ENCODE assay signal across 13 cellular contexts in genomic region chr12:1013618-1014489, GRCh38. TPM values are rescaled to one million over a fixed set of nuclear protein-coding genes. Genes with fewer than 3 reads are reported as not detected.
DNase-seq lines count a peak whose midpoint lies in the region; ATAC-seq and TF ChIP-seq lines count a peak whose summit lies in the region.
"Had no signal": no experiment of that assay in that cellular context is flagged by ENCODE, and none has a peak within 500 bp of the region (broad histone marks: within the 10 kb centered on the region; RNA-seq: fewer than 3 reads in every experiment).

No MANE protein-coding gene starts in this region.

- H3K36me3 ChIP-seq in endodermal cell (ENCODE audit: control insufficient read depth, insufficient read depth, low read length), result peaks cover 5% of the 10 kb centered on the region
- H3K36me3 ChIP-seq: upper lobe of right lung had no signal

- H3K27me3 Mint-ChIP-seq in endodermal cell (ENCODE audit: insufficient read depth), result no peaks in the 10 kb centered on the region
- no peaks in the 10 kb centered on the region for H3K27me3 Mint-ChIP-seq in activated CD8-positive, alpha-beta memory T cell treated with anti-CD3 and anti-CD28 coated beads, Interleukin-2, amount 10 ng/mL, durations not matched to agents 7 days and 5 days
- H3K27me3 Mint-ChIP-seq: naive B cell had no signal

- H3K9me3 Mint-ChIP-seq in endodermal cell, result peaks cover 2% of the 10 kb centered on the region
- no peaks in the 10 kb centered on the region for H3K9me3 Mint-ChIP-seq in activated CD8-positive, alpha-beta memory T cell treated with anti-CD3 and anti-CD28 coated beads, Interleukin-2, amount 10 ng/mL, durations not matched to agents 7 days and 5 days (ENCODE audit: low read depth)
- H3K9me3 Mint-ChIP-seq: activated T-helper 2 cell treated with anti-CD3 and anti-CD28 coated beads, Interferon-gamma antibody, Interleukin-2, Interleukin-4, amounts not matched to agents 10 μg/mL and 5 μg/mL and 100 μg/mL, durations not matched to agents 14 hours and 24 hours and 36 hours; naive B cell had no signal

- CTCF ChIA-PET in activated CD8-positive, alpha-beta memory T cell treated with anti-CD3 and anti-CD28 coated beads, Interleukin-2, amount 10 ng/mL, durations not matched to agents 7 days and 5 days (lab: Charles Lee), result no interaction called here

- no peaks in the 10 kb centered on the region for H3K4me1 ChIP-seq in endodermal cell (ENCODE audit: control insufficient read depth, insufficient read depth, low read length)
- H3K4me1 ChIP-seq: upper lobe of right lung had no signal

- H3K4me3 ChIP-seq in endodermal cell (ENCODE audit: low read length), result no peak overlapping the region
- H3K4me3 ChIP-seq: heart left ventricle, upper lobe of right lung had no signal

- WGBS in endodermal cell (ENCODE audit: insufficient coverage in 1 of 2, insufficient read length in 1 of 2), 2 experiments, result 93 to 97% methylated on average over 3 to 10 of the region's 10 CpGs

- no peak overlapping the region for H3K27ac ChIP-seq in endodermal cell (ENCODE audit: low read depth, low read length)
- H3K27ac ChIP-seq: upper lobe of right lung had no signal

- no peaks in the 10 kb centered on the region for H3K9me3 ChIP-seq in endodermal cell (ENCODE audit: control insufficient read depth, low read length)
- H3K9me3 ChIP-seq: heart left ventricle, upper lobe of right lung had no signal

- H3K36me3 Mint-ChIP-seq in endodermal cell (ENCODE audit: low read depth), result peaks cover 24% of the 10 kb centered on the region
- H3K36me3 Mint-ChIP-seq in activated CD8-positive, alpha-beta memory T cell treated with anti-CD3 and anti-CD28 coated beads, Interleukin-2, amount 10 ng/mL, durations not matched to agents 7 days and 5 days, result no peaks in the 10 kb centered on the region

- DNase-seq in EL (peak; percentile 85), NCI-H460 (ENCODE audit: extremely low read depth, low read depth) (peak; percentile 76), endodermal cell (no peak), non-pigmented ciliary epithelial cell (ENCODE audit: low read depth) (peak; percentile 55), NCI-H146 treated with DMSO at 0.1 percent for 48 hours (lab: John Stamatoyannopoulos, UW; ENCODE audit: unreplicated experiment) (no peak), NCI-H526 (lab: John Stamatoyannopoulos, UW) (no peak)
- DNase-seq in activated CD8-positive, alpha-beta memory T cell treated with anti-CD3 and anti-CD28 coated beads, Interleukin-2, amount 10 ng/mL, durations not matched to agents 7 days and 5 days, result no peak
- DNase-seq: heart left ventricle, naive B cell, NCI-H2107, upper lobe of right lung had no signal

- H3K4me1 Mint-ChIP-seq in endodermal cell, result no peaks in the 10 kb centered on the region
- H3K4me1 Mint-ChIP-seq in activated CD8-positive, alpha-beta memory T cell treated with anti-CD3 and anti-CD28 coated beads, Interleukin-2, amount 10 ng/mL, durations not matched to agents 7 days and 5 days, result no peaks in the 10 kb centered on the region

- no peak for TF ChIP-seq CTCF in endodermal cell (conservative IDR thresholded peaks at IDR 0.05)

- no peak overlapping the region for H3K4me3 Mint-ChIP-seq in endodermal cell
- no peak overlapping the region for H3K4me3 Mint-ChIP-seq in activated CD8-positive, alpha-beta memory T cell treated with anti-CD3 and anti-CD28 coated beads, Interleukin-2, amount 10 ng/mL, durations not matched to agents 7 days and 5 days
- H3K4me3 Mint-ChIP-seq: naive B cell had no signal

- no peak overlapping the region for H3K9ac ChIP-seq in endodermal cell (ENCODE audit: extremely low read depth, low read length, poor library complexity, severe bottlenecking)

- H3K27me3 ChIP-seq in endodermal cell (ENCODE audit: control insufficient read depth, insufficient read depth, low read length, poor library complexity, severe bottlenecking), result no peaks in the 10 kb centered on the region
- H3K27me3 ChIP-seq: heart left ventricle, upper lobe of right lung had no signal

- ATAC-seq in activated CD8-positive, alpha-beta memory T cell treated with anti-CD3 and anti-CD28 coated beads, Interleukin-2, amount 10 ng/mL, durations not matched to agents 7 days and 5 days, result no peak
- ATAC-seq in GM18519 (IDR thresholded peaks at IDR 0.05; ENCODE audit: low FRiP score, unreplicated experiment), result no peak
- ATAC-seq: upper lobe of right lung had no signal

- H3K27ac Mint-ChIP-seq in endodermal cell, result peak overlapping the region; percentile 20
- no peak overlapping the region for H3K27ac Mint-ChIP-seq in activated CD8-positive, alpha-beta memory T cell treated with anti-CD3 and anti-CD28 coated beads, Interleukin-2, amount 10 ng/mL, durations not matched to agents 7 days and 5 days
- H3K27ac Mint-ChIP-seq: activated T-helper 2 cell treated with anti-CD3 and anti-CD28 coated beads, Interferon-gamma antibody, Interleukin-2, Interleukin-4, amounts not matched to agents 10 μg/mL and 5 μg/mL and 100 μg/mL, durations not matched to agents 14 hours and 24 hours and 36 hours had no signal

RNA-seq across cellular contexts. Expression of gene ERC1, which starts 22.8 kb away (rescaled TPM):
- total RNA-seq in NCI-H460 (2014; rRNA removed; shearing (Covaris generic)), result 12.5 and 12.7 TPM in 2 replicates
- polyA plus RNA-seq in NCI-H460 (2014; cell fraction: nucleus; rRNA removed), result 1.3 and 2.7 TPM in 2 replicates
- total RNA-seq in endodermal cell, result 100 to 1,000 TPM in 1 of 2 donors, 10 to 100 TPM in 1; 60.6 to 159 TPM
- 14.1 TPM for polyA plus RNA-seq in endodermal cell (2013, experiment 1 of 2)
- 14.7 TPM for polyA plus RNA-seq in endodermal cell (2013, experiment 2 of 2)
- total RNA-seq in activated CD8-positive, alpha-beta memory T cell treated with anti-CD3 and anti-CD28 coated beads, Interleukin-2, amount 10 ng/mL, durations not matched to agents 7 days and 5 days, result 10 to 100 TPM; 18.8 to 25.2 TPM

Comparison
In these comparisons a context has a peak if more than half of its experiments do, and no peak if none do; other contexts are left out.
1. DNase-seq: peak in EL (single experiment), NCI-H460 (single experiment) and non-pigmented ciliary epithelial cell (single experiment); none in endodermal cell (single experiment), NCI-H146 treated with DMSO at 0.1 percent for 48 hours (single experiment), NCI-H526 (0 of 2) and activated CD8-positive, alpha-beta memory T cell treated with anti-CD3 and anti-CD28 coated beads, Interleukin-2, amount 10 ng/mL, durations not matched to agents 7 days and 5 days (single experiment).